1 cellular context compared by ENCODE assay signal in genomic region chr3:17442332-17443049, GRCh38.
TF ChIP-seq lines count a peak whose summit lies in the region.

No MANE protein-coding gene starts in this region.

TF ChIP-seq in K562, 482 proteins besides CTCF, POLR2A, EP300 and RAD21 (continued from another document and continues in another):
- TF ChIP-seq, protein P1, sequence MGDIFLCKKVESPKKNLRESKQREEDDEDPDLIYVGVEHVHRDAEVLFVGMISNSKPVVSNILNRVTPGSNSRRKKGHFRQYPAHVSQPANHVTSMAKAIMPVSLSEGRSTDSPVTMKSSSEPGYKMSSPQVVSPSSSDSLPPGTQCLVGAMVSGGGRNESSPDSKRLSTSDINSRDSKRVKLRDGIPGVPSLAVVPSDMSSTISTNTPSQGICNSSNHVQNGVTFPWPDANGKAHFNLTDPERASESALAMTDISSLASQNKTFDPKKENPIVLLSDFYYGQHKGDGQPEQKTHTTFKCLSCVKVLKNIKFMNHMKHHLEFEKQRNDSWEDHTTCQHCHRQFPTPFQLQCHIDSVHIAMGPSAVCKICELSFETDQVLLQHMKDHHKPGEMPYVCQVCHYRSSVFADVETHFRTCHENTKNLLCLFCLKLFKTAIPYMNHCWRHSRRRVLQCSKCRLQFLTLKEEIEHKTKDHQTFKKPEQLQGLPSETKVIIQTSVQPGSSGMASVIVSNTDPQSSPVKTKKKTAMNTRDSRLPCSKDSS (IDR thresholded peaks at IDR 0.05; ENCODE audit: low read depth, partially characterized antibody), result peak; percentile 57
- TF ChIP-seq MAZ (CRISPR knock-in tag; conservative IDR thresholded peaks at IDR 0.05 in 1 of 2, IDR thresholded peaks at IDR 0.05 in 1 of 2), result 0 out of 4 replicates have a peak, but pooled peaks of 1 of the 2 experiments have one; percentile 30
- no peak for TF ChIP-seq ZNF780A (CRISPR knock-in tag; IDR thresholded peaks at IDR 0.05)
- no peak for TF ChIP-seq ETV5 (CRISPR knock-in tag; IDR thresholded peaks at IDR 0.05; ENCODE audit: low read depth)
- TF ChIP-seq SAP30 (IDR thresholded peaks at IDR 0.05; ENCODE audit: borderline replicate concordance, insufficient read depth, low read depth, low read length, poor library complexity, severe bottlenecking), result no peak
- TF ChIP-seq NCOA4 (IDR thresholded peaks at IDR 0.05; ENCODE audit: partially characterized antibody), result peak; percentile 73
- no peak for TF ChIP-seq SFPQ (IDR thresholded peaks at IDR 0.05; ENCODE audit: low read depth, low read length)
- TF ChIP-seq, protein P2, sequence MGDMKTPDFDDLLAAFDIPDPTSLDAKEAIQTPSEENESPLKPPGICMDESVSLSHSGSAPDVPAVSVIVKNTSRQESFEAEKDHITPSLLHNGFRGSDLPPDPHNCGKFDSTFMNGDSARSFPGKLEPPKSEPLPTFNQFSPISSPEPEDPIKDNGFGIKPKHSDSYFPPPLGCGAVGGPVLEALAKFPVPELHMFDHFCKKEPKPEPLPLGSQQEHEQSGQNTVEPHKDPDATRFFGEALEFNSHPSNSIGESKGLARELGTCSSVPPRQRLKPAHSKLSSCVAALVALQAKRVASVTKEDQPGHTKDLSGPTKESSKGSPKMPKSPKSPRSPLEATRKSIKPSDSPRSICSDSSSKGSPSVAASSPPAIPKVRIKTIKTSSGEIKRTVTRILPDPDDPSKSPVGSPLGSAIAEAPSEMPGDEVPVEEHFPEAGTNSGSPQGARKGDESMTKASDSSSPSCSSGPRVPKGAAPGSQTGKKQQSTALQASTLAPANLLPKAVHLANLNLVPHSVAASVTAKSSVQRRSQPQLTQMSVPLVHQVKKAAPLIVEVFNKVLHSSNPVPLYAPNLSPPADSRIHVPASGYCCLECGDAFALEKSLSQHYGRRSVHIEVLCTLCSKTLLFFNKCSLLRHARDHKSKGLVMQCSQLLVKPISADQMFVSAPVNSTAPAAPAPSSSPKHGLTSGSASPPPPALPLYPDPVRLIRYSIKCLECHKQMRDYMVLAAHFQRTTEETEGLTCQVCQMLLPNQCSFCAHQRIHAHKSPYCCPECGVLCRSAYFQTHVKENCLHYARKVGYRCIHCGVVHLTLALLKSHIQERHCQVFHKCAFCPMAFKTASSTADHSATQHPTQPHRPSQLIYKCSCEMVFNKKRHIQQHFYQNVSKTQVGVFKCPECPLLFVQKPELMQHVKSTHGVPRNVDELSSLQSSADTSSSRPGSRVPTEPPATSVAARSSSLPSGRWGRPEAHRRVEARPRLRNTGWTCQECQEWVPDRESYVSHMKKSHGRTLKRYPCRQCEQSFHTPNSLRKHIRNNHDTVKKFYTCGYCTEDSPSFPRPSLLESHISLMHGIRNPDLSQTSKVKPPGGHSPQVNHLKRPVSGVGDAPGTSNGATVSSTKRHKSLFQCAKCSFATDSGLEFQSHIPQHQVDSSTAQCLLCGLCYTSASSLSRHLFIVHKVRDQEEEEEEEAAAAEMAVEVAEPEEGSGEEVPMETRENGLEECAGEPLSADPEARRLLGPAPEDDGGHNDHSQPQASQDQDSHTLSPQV (IDR thresholded peaks at IDR 0.05), result no peak
- TF ChIP-seq ZFP36 (IDR thresholded peaks at IDR 0.05; ENCODE audit: low read depth, low read length, partially characterized antibody), result no peak
- TF ChIP-seq, protein P3, sequence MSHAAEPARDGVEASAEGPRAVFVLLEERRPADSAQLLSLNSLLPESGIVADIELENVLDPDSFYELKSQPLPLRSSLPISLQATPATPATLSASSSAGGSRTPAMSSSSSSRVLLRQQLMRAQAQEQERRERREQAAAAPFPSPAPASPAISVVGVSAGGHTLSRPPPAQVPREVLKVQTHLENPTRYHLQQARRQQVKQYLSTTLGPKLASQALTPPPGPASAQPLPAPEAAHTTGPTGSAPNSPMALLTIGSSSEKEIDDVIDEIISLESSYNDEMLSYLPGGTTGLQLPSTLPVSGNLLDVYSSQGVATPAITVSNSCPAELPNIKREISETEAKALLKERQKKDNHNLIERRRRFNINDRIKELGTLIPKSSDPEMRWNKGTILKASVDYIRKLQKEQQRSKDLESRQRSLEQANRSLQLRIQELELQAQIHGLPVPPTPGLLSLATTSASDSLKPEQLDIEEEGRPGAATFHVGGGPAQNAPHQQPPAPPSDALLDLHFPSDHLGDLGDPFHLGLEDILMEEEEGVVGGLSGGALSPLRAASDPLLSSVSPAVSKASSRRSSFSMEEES (CRISPR knock-in tag; IDR thresholded peaks at IDR 0.05), result no peak
- TF ChIP-seq SLC30A9 (CRISPR knock-in tag; IDR thresholded peaks at IDR 0.05), result no peak
- no peak for TF ChIP-seq ZNF277 (CRISPR knock-in tag; IDR thresholded peaks at IDR 0.05; ENCODE audit: borderline replicate concordance)
- TF ChIP-seq BCOR (IDR thresholded peaks at IDR 0.05), result peak; percentile 57; the same call in 1 of the 2 replicates
- TF ChIP-seq CBX3 (IDR thresholded peaks at IDR 0.05; ENCODE audit: borderline replicate concordance in 1 of 2, low read length in 2 of 2), result peak in 1 of 2 experiments; percentile 75; a peak in 1 of 3 replicates
- TF ChIP-seq CBX2 (IDR thresholded peaks at IDR 0.05; ENCODE audit: insufficient read depth, low read length, poor library complexity, severe bottlenecking), result no peak
- TF ChIP-seq NUFIP1 (IDR thresholded peaks at IDR 0.05; ENCODE audit: partially characterized antibody), result no peak
- no peak for TF ChIP-seq ZKSCAN1 (IDR thresholded peaks at IDR 0.05; ENCODE audit: low read depth, low read length)
- no peak for TF ChIP-seq JUNB (CRISPR knock-in tag; conservative IDR thresholded peaks at IDR 0.05)
- no peak for TF ChIP-seq PRPF4 (IDR thresholded peaks at IDR 0.05; ENCODE audit: insufficient read depth, low read depth, low read length, poor library complexity, severe bottlenecking)
- TF ChIP-seq RBM22 (IDR thresholded peaks at IDR 0.05; ENCODE audit: low read depth, low read length, poor library complexity, severe bottlenecking), result no peak
- TF ChIP-seq STAG1 (CRISPR knock-in tag; IDR thresholded peaks at IDR 0.05; ENCODE audit: borderline replicate concordance), result no peak
- no peak for TF ChIP-seq ZNF174 (CRISPR knock-in tag; IDR thresholded peaks at IDR 0.05)
- TF ChIP-seq FOXO4 (CRISPR knock-in tag; IDR thresholded peaks at IDR 0.05), result no peak
- TF ChIP-seq NCOA1 (IDR thresholded peaks at IDR 0.05; ENCODE audit: low read depth), result no peak
- TF ChIP-seq FOS (IDR thresholded peaks at IDR 0.05; ENCODE audit: extremely low read depth, insufficient read length), result no peak
- TF ChIP-seq, protein P4, sequence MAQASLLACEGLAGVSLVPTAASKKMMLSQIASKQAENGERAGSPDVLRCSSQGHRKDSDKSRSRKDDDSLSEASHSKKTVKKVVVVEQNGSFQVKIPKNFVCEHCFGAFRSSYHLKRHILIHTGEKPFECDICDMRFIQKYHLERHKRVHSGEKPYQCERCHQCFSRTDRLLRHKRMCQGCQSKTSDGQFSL (CRISPR knock-in tag; IDR thresholded peaks at IDR 0.05), result no peak
- TF ChIP-seq, protein P4 (tag; IDR thresholded peaks at IDR 0.05), result no peak
- no peak for TF ChIP-seq ZC3H11A (IDR thresholded peaks at IDR 0.05; ENCODE audit: low read depth, low read length)
- peak; percentile 32; the same call in 1 of the 2 replicates for TF ChIP-seq ATF3 (IDR thresholded peaks at IDR 0.05)
- TF ChIP-seq ATF3 (CRISPR knock-in tag; conservative IDR thresholded peaks at IDR 0.05), result no peak
- TF ChIP-seq MYBL2 (IDR thresholded peaks at IDR 0.05; ENCODE audit: low read depth), result peak; percentile 73
- TF ChIP-seq MYBL2 (CRISPR knock-in tag; IDR thresholded peaks at IDR 0.05; ENCODE audit: borderline replicate concordance), result no peak
- 0 out of 4 replicates have a peak, but pooled peaks have one; percentile 69 to 74 for TF ChIP-seq ARNT (IDR thresholded peaks at IDR 0.05)
- no peak for TF ChIP-seq TEAD1 (CRISPR knock-in tag; IDR thresholded peaks at IDR 0.05)
- peak; percentile 95 for TF ChIP-seq ELF4 (CRISPR knock-in tag; IDR thresholded peaks at IDR 0.05)
- TF ChIP-seq NFATC3 (IDR thresholded peaks at IDR 0.05), result 0 out of 2 replicates have a peak, but pooled peaks have one; percentile 29
- TF ChIP-seq GTF2E2 (tag; IDR thresholded peaks at IDR 0.05), result no peak
- TF ChIP-seq HMGN3 (IDR thresholded peaks at IDR 0.05; ENCODE audit: borderline replicate concordance, extremely low read depth, insufficient read length, low read depth, low read length), result no peak
- TF ChIP-seq NFE2 (IDR thresholded peaks at IDR 0.05; ENCODE audit: low read depth), result peak; percentile 51
- no peak for TF ChIP-seq ZNF143 (CRISPR knock-in tag; IDR thresholded peaks at IDR 0.05)
- peak; percentile 15 for TF ChIP-seq ASH1L (IDR thresholded peaks at IDR 0.05; ENCODE audit: borderline replicate concordance, low read depth, partially characterized antibody)
- TF ChIP-seq SMAD2 (IDR thresholded peaks at IDR 0.05; ENCODE audit: low read depth, low read length), result no peak
- no peak for TF ChIP-seq PPARD (CRISPR knock-in tag; IDR thresholded peaks at IDR 0.05)
- TF ChIP-seq MITF (IDR thresholded peaks at IDR 0.05), result no peak
- no peak for TF ChIP-seq CBX8 (IDR thresholded peaks at IDR 0.05; ENCODE audit: borderline replicate concordance, extremely low read depth, low read depth, low read length, poor library complexity, severe bottlenecking)
- no peak for TF ChIP-seq ZNF551 (CRISPR knock-in tag; IDR thresholded peaks at IDR 0.05)
- TF ChIP-seq KDM5B (IDR thresholded peaks at IDR 0.05; ENCODE audit: insufficient replicate concordance, low read depth, low read length), result no peak
- TF ChIP-seq HLTF (IDR thresholded peaks at IDR 0.05), result peak; percentile 95
- peak; percentile 43; the same call in 1 of the 2 replicates for TF ChIP-seq SMARCA4 (IDR thresholded peaks at IDR 0.05)
- peak; percentile 42 for TF ChIP-seq TAF9B (IDR thresholded peaks at IDR 0.05; ENCODE audit: partially characterized antibody)
- no peak for TF ChIP-seq YY1 (IDR thresholded peaks at IDR 0.05; ENCODE audit: borderline replicate concordance in 1 of 3, control insufficient read depth in 1 of 3, extremely low read depth in 1 of 3, insufficient read depth in 3 of 3, insufficient read length in 1 of 3, insufficient replicate concordance in 2 of 3, low read depth in 1 of 3, low read length in 2 of 3)
- peak; percentile 68; a peak in 3 of 4 replicates for TF ChIP-seq TRIM24 (IDR thresholded peaks at IDR 0.05)
- TF ChIP-seq TEAD2 (tag; IDR thresholded peaks at IDR 0.05), result no peak
